30 cellular contexts compared by ENCODE assay signal in genomic region chr1:186708578-186709203, GRCh38. TPM values are rescaled to one million over a fixed set of nuclear protein-coding genes. Genes with fewer than 3 reads are reported as not detected.
DNase-seq lines count a peak whose midpoint lies in the region; ATAC-seq, FAIRE-seq and TF ChIP-seq lines count a peak whose summit lies in the region.
"Had no signal": no experiment of that assay in that cellular context is flagged by ENCODE, and none has a peak within 500 bp of the region (broad histone marks: within the 10 kb centered on the region; RNA-seq: fewer than 3 reads in every experiment).

No MANE protein-coding gene starts in this region.

- no peak for TF ChIP-seq CTCF in A549 (IDR thresholded peaks at IDR 0.05)
- TF ChIP-seq CTCF in OCI-LY3 (IDR thresholded peaks at IDR 0.05; ENCODE audit: low read depth, low read length): no peak
- no peak for TF ChIP-seq CTCF in choroid plexus epithelial cell (conservative IDR thresholded peaks at IDR 0.05; ENCODE audit: low read depth, low read length)

- H3K27me3 Mint-ChIP-seq in activated naive CD8-positive, alpha-beta T cell treated with anti-CD3 and anti-CD28 coated beads, Interleukin-2, amount 50 U/mL, for 24 hours: no peaks in the 10 kb centered on the region
- H3K27me3 Mint-ChIP-seq: activated CD8-positive, alpha-beta T cell treated with anti-CD3 and anti-CD28 coated beads for 36 hours; natural killer cell treated with Interleukin-12 subunit alpha and Interleukin-12 subunit beta and Interleukin-15 and Interleukin-18, amount 100 ng/mL, for 72 hours had no signal

- no peaks in the 10 kb centered on the region for H3K79me2 ChIP-seq in OCI-LY3 (ENCODE audit: low read length)

- no peak overlapping the region for H3K4me3 Mint-ChIP-seq in activated naive CD8-positive, alpha-beta T cell treated with anti-CD3 and anti-CD28 coated beads, Interleukin-2, amount 50 U/mL, for 24 hours
- H3K4me3 Mint-ChIP-seq: activated CD8-positive, alpha-beta T cell treated with anti-CD3 and anti-CD28 coated beads for 36 hours; natural killer cell treated with Interleukin-12 subunit alpha and Interleukin-12 subunit beta and Interleukin-15 and Interleukin-18, amount 100 ng/mL, for 72 hours had no signal

- H3K27ac Mint-ChIP-seq in activated naive CD8-positive, alpha-beta T cell treated with anti-CD3 and anti-CD28 coated beads, Interleukin-2, amount 50 U/mL, for 24 hours: no peak overlapping the region
- H3K27ac Mint-ChIP-seq: activated CD8-positive, alpha-beta T cell treated with anti-CD3 and anti-CD28 coated beads for 36 hours; natural killer cell treated with Interleukin-12 subunit alpha and Interleukin-12 subunit beta and Interleukin-15 and Interleukin-18, amount 100 ng/mL, for 72 hours had no signal

- no peaks in the 10 kb centered on the region for H3K9me3 Mint-ChIP-seq in activated naive CD8-positive, alpha-beta T cell treated with anti-CD3 and anti-CD28 coated beads, Interleukin-2, amount 50 U/mL, for 24 hours
- H3K9me3 Mint-ChIP-seq: activated CD8-positive, alpha-beta T cell treated with anti-CD3 and anti-CD28 coated beads for 36 hours; natural killer cell treated with Interleukin-12 subunit alpha and Interleukin-12 subunit beta and Interleukin-15 and Interleukin-18, amount 100 ng/mL, for 72 hours had no signal

- no peak for TF ChIP-seq EP300 in A549 (IDR thresholded peaks at IDR 0.05)

- H3K4me2 ChIP-seq in A549 (peak overlapping the region; percentile 32), OCI-LY3 (ENCODE audit: low read length) (peak overlapping the region; percentile 49)
- H3K4me2 ChIP-seq: BLaER1 had no signal

- TF ChIP-seq RAD21 in A549 (conservative IDR thresholded peaks at IDR 0.05 in 1 of 2, IDR thresholded peaks at IDR 0.05 in 1 of 2): no peak

- H3K27me3 ChIP-seq in OCI-LY3 (ENCODE audit: low read depth, low read length): no peaks in the 10 kb centered on the region
- H3K27me3 ChIP-seq: BLaER1, heart left ventricle, ovary, upper lobe of left lung had no signal

- no peaks in the 10 kb centered on the region for H3K36me3 Mint-ChIP-seq in activated naive CD8-positive, alpha-beta T cell treated with anti-CD3 and anti-CD28 coated beads, Interleukin-2, amount 50 U/mL, for 24 hours (ENCODE audit: low read depth)
- H3K36me3 Mint-ChIP-seq: natural killer cell treated with Interleukin-12 subunit alpha and Interleukin-12 subunit beta and Interleukin-15 and Interleukin-18, amount 100 ng/mL, for 72 hours had no signal

- H2AFZ ChIP-seq in OCI-LY3 (ENCODE audit: low read depth, low read length): no peak overlapping the region

- 65% methylated on average over 8 of the region's 8 CpGs for WGBS in A549 (ENCODE audit: missing lambda C conversion rate)

- DNase-seq in A549 (ENCODE audit: low read depth in 1 of 2, low spot score in 1 of 2) (peak in 1 of 2 experiments; percentile 29), choroid plexus epithelial cell (ENCODE audit: low read depth) (peak; percentile 71), glomerular visceral epithelial cell (ENCODE audit: extremely low spot score) (peak; percentile 57)
- no peak for DNase-seq in activated naive CD8-positive, alpha-beta T cell treated with anti-CD3 and anti-CD28 coated beads, Interleukin-2, amount 50 U/mL, for 24 hours
- no peak for DNase-seq in activated CD4-positive, CD25-positive, alpha-beta regulatory T cell (lab: John Stamatoyannopoulos, UW)
- no peak for DNase-seq in stimulated activated CD4-positive, alpha-beta T cell treated with anti-CD3 and anti-CD28 coated beads, Interleukin-12 subunit alpha, Interleukin-12 subunit beta, amount 100 ng/mL, for 4 hours
- DNase-seq: activated CD8-positive, alpha-beta T cell treated with anti-CD3 and anti-CD28 coated beads for 36 hours; activated naive CD4-positive, alpha-beta T cell; activated T-cell treated with anti-CD3 and anti-CD28 coated beads for 4 hours; cerebellar nuclear complex; COR-L47; effector CD4-positive, alpha-beta T cell; heart left ventricle; KG1; left ventricle myocardium inferior; NCI-H1694; NCI-H69; ovary; right cardiac atrium; upper lobe of left lung had no signal

- H3K4me1 Mint-ChIP-seq in activated naive CD8-positive, alpha-beta T cell treated with anti-CD3 and anti-CD28 coated beads, Interleukin-2, amount 50 U/mL, for 24 hours: no peaks in the 10 kb centered on the region

- H3K4me3 ChIP-seq in A549 (no peak overlapping the region), OCI-LY3 (ENCODE audit: low read length) (peak overlapping the region; percentile 59), choroid plexus epithelial cell (ENCODE audit: low read depth, low read length) (no peak overlapping the region)
- H3K4me3 ChIP-seq: BLaER1, heart left ventricle, left ventricle myocardium inferior, ovary, SK-N-MC, upper lobe of left lung had no signal

- H3K9me3 ChIP-seq in A549 (no peaks in the 10 kb centered on the region), OCI-LY3 (ENCODE audit: insufficient read depth, low read length) (no peaks in the 10 kb centered on the region)
- H3K9me3 ChIP-seq: BLaER1, heart left ventricle, left ventricle myocardium inferior, ovary, upper lobe of left lung had no signal

- TF ChIP-seq POLR2A in A549 (IDR thresholded peaks at IDR 0.05; ENCODE audit: low read length): no peak

- ATAC-seq in A549 (peak; percentile 65 to 68; a peak in 4 of 6 replicates), GM21619 (IDR thresholded peaks at IDR 0.05; ENCODE audit: unreplicated experiment) (no peak)
- ATAC-seq in activated naive CD8-positive, alpha-beta T cell treated with anti-CD3 and anti-CD28 coated beads, Interleukin-2, amount 50 U/mL, for 24 hours: no peak
- ATAC-seq: activated CD4-positive, CD25-positive, alpha-beta regulatory T cell treated with anti-CD3 and anti-CD28 coated beads, Interleukin-2, amount 50 U/mL, for 24 hours; activated CD8-positive, alpha-beta T cell treated with anti-CD3 and anti-CD28 coated beads for 36 hours; esophagus mucosa; HCT116; heart left ventricle; natural killer cell treated with Interleukin-12 subunit alpha and Interleukin-12 subunit beta and Interleukin-15 and Interleukin-18, amount 100 ng/mL, for 72 hours; right cardiac atrium had no signal

- FAIRE-seq in A549 (lab: Jason Lieb, UNC): no peak
- FAIRE-seq: GM18507 had no signal

- H3K9ac ChIP-seq in OCI-LY3 (ENCODE audit: low read length): no peak overlapping the region
- H3K9ac ChIP-seq: BLaER1 had no signal

- peak overlapping the region; percentile 32 to 82; a peak in 4 of 6 replicates for H3K27ac ChIP-seq in A549
- no peak overlapping the region for H3K27ac ChIP-seq in OCI-LY3 (ENCODE audit: low read length)
- H3K27ac ChIP-seq: BLaER1, heart left ventricle, left ventricle myocardium inferior, ovary, RWPE1, SK-N-MC, upper lobe of left lung had no signal

- no peaks in the 10 kb centered on the region for H3K36me3 ChIP-seq in OCI-LY3 (replicated peaks; ENCODE audit: low read depth, low read length)
- H3K36me3 ChIP-seq: BLaER1, heart left ventricle, left ventricle myocardium inferior, ovary, upper lobe of left lung had no signal

- CTCF ChIA-PET in A549 (lab: Yijun Ruan, JAX): interaction anchor here (0.7 to 1.0 kb wide), 2 partner anchors 74 to 103 kb away, joined by 3 read pairs; no protein-coding TSS in a partner anchor

- no peaks in the 10 kb centered on the region for H4K20me1 ChIP-seq in OCI-LY3 (ENCODE audit: insufficient read depth, low read length)
- H4K20me1 ChIP-seq: BLaER1 had no signal

- peaks cover 26% of the 10 kb centered on the region; the same call in 2 of the 3 replicates for H3K4me1 ChIP-seq in A549
- peaks cover 19% of the 10 kb centered on the region for H3K4me1 ChIP-seq in OCI-LY3 (ENCODE audit: low read length)
- H3K4me1 ChIP-seq: BLaER1, heart left ventricle, left ventricle myocardium inferior, upper lobe of left lung had no signal

- POLR2A ChIA-PET in A549 (lab: Yijun Ruan, JAX): no interaction called here

TF ChIP-seq in A549, 52 proteins besides CTCF, POLR2A, EP300 and RAD21:
- peak in 1 of 2 experiments; percentile 41; a peak in 1 of 4 replicates for TF ChIP-seq CEBPB (IDR thresholded peaks at IDR 0.05)
- TF ChIP-seq TP53 (CRISPR knock-in tag; IDR thresholded peaks at IDR 0.05): no peak
- no peak for TF ChIP-seq EHF (CRISPR knock-in tag; IDR thresholded peaks at IDR 0.05)
- TF ChIP-seq FOSL2 (IDR thresholded peaks at IDR 0.05): 0 out of 2 replicates have a peak, but pooled peaks have one; percentile 8
- TF ChIP-seq FOSL2 (CRISPR knock-in tag; IDR thresholded peaks at IDR 0.05): peak; percentile 63
- TF ChIP-seq FOSB (CRISPR knock-in tag; IDR thresholded peaks at IDR 0.05): no peak
- TF ChIP-seq JUNB (IDR thresholded peaks at IDR 0.05): no peak

RNA-seq across cellular contexts. Expression of gene PTGS2, which starts 28.5 kb away (rescaled TPM):
- polyA plus RNA-seq in A549 (2011; rRNA removed) (127 and 140 TPM in 2 replicates), A549 (2017; fragmentation: RNase III; extraction: RNeasy Plus Mini Kit Qiagen cat#74134 plus additional on column Dnase treatment) (6.9 to 12.3 TPM (median 8.2 TPM) in 3 replicates)
- 12.1 and 13.0 TPM in 2 replicates for polyA plus RNA-seq in A549 (2012; cell fraction: cytosol; rRNA removed)
- polyA plus RNA-seq in A549 (2012; cell fraction: nucleus; rRNA removed): 33.8 and 37.1 TPM in 2 replicates
- 109 and 110 TPM in 2 replicates for polyA minus RNA-seq in A549 (2011; rRNA and poly(A)+ RNA removed)

Comparison
In these comparisons a context has a peak if more than half of its experiments do, and no peak if none do; other contexts are left out.
1. ATAC-seq: peak in A549 (2 of 2); none in GM21619 (single experiment) and activated naive CD8-positive, alpha-beta T cell treated with anti-CD3 and anti-CD28 coated beads, Interleukin-2, amount 50 U/mL, for 24 hours (single experiment).
2. DNase-seq: peak in choroid plexus epithelial cell (single experiment) and glomerular visceral epithelial cell (single experiment); none in activated naive CD8-positive, alpha-beta T cell treated with anti-CD3 and anti-CD28 coated beads, Interleukin-2, amount 50 U/mL, for 24 hours (single experiment), activated CD4-positive, CD25-positive, alpha-beta regulatory T cell (0 of 4) and stimulated activated CD4-positive, alpha-beta T cell treated with anti-CD3 and anti-CD28 coated beads, Interleukin-12 subunit alpha, Interleukin-12 subunit beta, amount 100 ng/mL, for 4 hours (single experiment).